Comparison of ENCODE assay signal across 1 cellular context in genomic region chr1:96971439-96971838, GRCh38.
TF ChIP-seq lines count a peak whose summit lies in the region.

No MANE protein-coding gene starts in this region.

TF ChIP-seq in HepG2, 621 proteins besides CTCF, POLR2A, EP300 and RAD21 (continued from another document):
- TF ChIP-seq NKX3-1 (CRISPR knock-in tag; IDR thresholded peaks at IDR 0.05), result no peak
- no peak for TF ChIP-seq ZNF337 (CRISPR knock-in tag; IDR thresholded peaks at IDR 0.05; ENCODE audit: borderline replicate concordance, low read depth)
- TF ChIP-seq TBP (CRISPR knock-in tag; IDR thresholded peaks at IDR 0.05), result no peak
- TF ChIP-seq ZNF432 (CRISPR knock-in tag; IDR thresholded peaks at IDR 0.05; ENCODE audit: borderline replicate concordance), result no peak
- TF ChIP-seq REXO4 (CRISPR knock-in tag; IDR thresholded peaks at IDR 0.05; ENCODE audit: borderline replicate concordance), result no peak
- TF ChIP-seq NFIB (CRISPR knock-in tag; IDR thresholded peaks at IDR 0.05; ENCODE audit: borderline replicate concordance), result no peak
- TF ChIP-seq ZNF614 (CRISPR knock-in tag; IDR thresholded peaks at IDR 0.05; ENCODE audit: borderline replicate concordance), result no peak
- no peak for TF ChIP-seq ZNF510 (CRISPR knock-in tag; IDR thresholded peaks at IDR 0.05; ENCODE audit: low read depth)
- no peak for TF ChIP-seq ZNF75D (CRISPR knock-in tag; IDR thresholded peaks at IDR 0.05; ENCODE audit: borderline replicate concordance)
- no peak for TF ChIP-seq HDAC6 (IDR thresholded peaks at IDR 0.05; ENCODE audit: low read depth, low read length)
- no peak for TF ChIP-seq PREB (CRISPR knock-in tag; IDR thresholded peaks at IDR 0.05)
- no peak for TF ChIP-seq BHLHE40 (IDR thresholded peaks at IDR 0.05; ENCODE audit: low read length)
- TF ChIP-seq HNRNPLL (IDR thresholded peaks at IDR 0.05; ENCODE audit: low read depth, low read length, poor library complexity, severe bottlenecking), result no peak
